In the genomic region with DNA sequence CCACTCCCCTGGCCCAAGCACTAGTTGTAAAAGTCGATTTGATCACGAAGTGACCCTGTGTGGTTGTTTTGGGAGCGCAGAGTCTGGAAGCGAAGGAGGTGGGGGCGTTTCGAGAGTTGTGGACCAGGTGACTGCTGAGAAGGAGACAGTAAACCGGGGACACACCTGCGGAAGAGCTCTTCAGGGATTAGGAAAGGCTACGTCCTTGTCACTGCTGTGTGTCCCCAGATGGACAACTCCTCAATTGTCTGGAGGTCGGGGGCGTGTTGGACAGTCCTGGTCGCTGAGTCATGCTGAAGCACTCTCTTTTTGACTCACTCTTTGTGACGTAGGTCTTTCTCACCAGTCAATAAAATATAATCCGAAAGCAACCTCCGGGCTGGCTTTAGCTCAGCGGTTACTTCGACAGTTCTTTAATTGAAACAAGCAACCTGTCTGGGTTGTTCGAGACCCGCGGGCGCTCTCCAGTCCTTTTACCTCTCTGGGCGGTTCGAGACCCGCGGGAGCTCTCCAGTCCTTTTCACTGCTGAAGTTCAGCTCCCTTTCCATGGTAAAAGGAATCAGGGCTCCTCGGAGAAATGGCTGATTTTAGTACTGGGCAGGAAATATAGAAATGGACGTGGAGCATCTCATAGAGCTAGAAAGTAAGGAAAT, we compare ENCODE assay signal across 8 cellular contexts. TPM values are rescaled to one million over a fixed set of nuclear protein-coding genes. Genes with fewer than 3 reads are reported as not detected.
DNase-seq lines count a peak whose midpoint lies in the region; ATAC-seq and TF ChIP-seq lines count a peak whose summit lies in the region.

No MANE protein-coding gene starts in this region.

- H3K36me3 Mint-ChIP-seq in T-helper 1 cell treated with Interleukin-12 subunit alpha and Interleukin-12 subunit beta and Interleukin-4 antibody, amounts not matched to agents 30 μg/mL and 1 μg/mL, for 36 hours (ENCODE audit: low read depth), result peaks cover 8% of the 10 kb centered on the region
- peaks cover 10% of the 10 kb centered on the region for H3K36me3 Mint-ChIP-seq in progenitor cell of endocrine pancreas (ENCODE audit: insufficient read depth)

- TF ChIP-seq CTCF in progenitor cell of endocrine pancreas (IDR thresholded peaks at IDR 0.05; ENCODE audit: unreplicated experiment) (no peak), upper lobe of right lung (IDR thresholded peaks at IDR 0.05) (no peak)

- H3K27ac ChIP-seq in upper lobe of right lung, result peak overlapping the region; percentile 89

- H3K4me3 ChIP-seq in GM08714 (ENCODE audit: low read length) (peak overlapping the region; percentile 92), upper lobe of right lung (peak overlapping the region; percentile 74)

- H3K4me1 ChIP-seq in upper lobe of right lung, result peaks cover 11% of the 10 kb centered on the region

- H3K27me3 Mint-ChIP-seq in T-helper 1 cell treated with Interleukin-12 subunit alpha and Interleukin-12 subunit beta and Interleukin-4 antibody, amounts not matched to agents 30 μg/mL and 1 μg/mL, for 36 hours (ENCODE audit: low read depth), result peaks cover 9% of the 10 kb centered on the region
- peaks cover 3% of the 10 kb centered on the region for H3K27me3 Mint-ChIP-seq in progenitor cell of endocrine pancreas

- H3K27me3 ChIP-seq in upper lobe of right lung, result no peaks in the 10 kb centered on the region

- peak overlapping the region; percentile 96 for H3K4me3 Mint-ChIP-seq in T-helper 1 cell treated with Interleukin-12 subunit alpha and Interleukin-12 subunit beta and Interleukin-4 antibody, amounts not matched to agents 30 μg/mL and 1 μg/mL, for 36 hours
- H3K4me3 Mint-ChIP-seq in progenitor cell of endocrine pancreas (ENCODE audit: low read depth), result peak overlapping the region; percentile 82

- peaks cover 14% of the 10 kb centered on the region for H3K36me3 ChIP-seq in upper lobe of right lung

- ATAC-seq in HG02678 (IDR thresholded peaks at IDR 0.05; ENCODE audit: unreplicated experiment) (peak; percentile 84), left ventricle myocardium superior (peak; percentile 93), upper lobe of right lung (peak; percentile 96)

- H3K9me3 ChIP-seq in upper lobe of right lung, result no peaks in the 10 kb centered on the region

- intact Hi-C loops in left ventricle myocardium superior (cut with micrococcal nuclease) (no loop called here), upper lobe of right lung (cut with DNase I) (no loop called here)

- peaks cover 16% of the 10 kb centered on the region for H3K4me1 Mint-ChIP-seq in T-helper 1 cell treated with Interleukin-12 subunit alpha and Interleukin-12 subunit beta and Interleukin-4 antibody, amounts not matched to agents 30 μg/mL and 1 μg/mL, for 36 hours (ENCODE audit: low read depth)
- peaks cover 5% of the 10 kb centered on the region for H3K4me1 Mint-ChIP-seq in progenitor cell of endocrine pancreas (ENCODE audit: low read depth)

- H3K9me3 Mint-ChIP-seq in T-helper 1 cell treated with Interleukin-12 subunit alpha and Interleukin-12 subunit beta and Interleukin-4 antibody, amounts not matched to agents 30 μg/mL and 1 μg/mL, for 36 hours, result no peaks in the 10 kb centered on the region
- no peaks in the 10 kb centered on the region for H3K9me3 Mint-ChIP-seq in progenitor cell of endocrine pancreas (ENCODE audit: low read depth)

- peak overlapping the region; percentile 98 for H3K27ac Mint-ChIP-seq in T-helper 1 cell treated with Interleukin-12 subunit alpha and Interleukin-12 subunit beta and Interleukin-4 antibody, amounts not matched to agents 30 μg/mL and 1 μg/mL, for 36 hours
- peak overlapping the region; percentile 99 for H3K27ac Mint-ChIP-seq in progenitor cell of endocrine pancreas

- DNase-seq in NCI-H1417 (lab: John Stamatoyannopoulos, UW) (peak in 2 of 3 experiments; percentile 83 to 95), amygdala (lab: John Stamatoyannopoulos, UW) (peak in 53 of 56 donors; percentile 2 to 92 (median 45)), left ventricle myocardium superior (peak; percentile 88), progenitor cell of endocrine pancreas (ENCODE audit: low spot score, unreplicated experiment) (peak; percentile 77), upper lobe of right lung (peak; percentile 91)

RNA-seq across cellular contexts. Expression of gene ZMAT2, which starts 10.8 kb away (rescaled TPM):
- total RNA-seq in left ventricle myocardium superior (31.4 TPM), progenitor cell of endocrine pancreas (67.6 and 67.7 TPM in 2 replicates), upper lobe of right lung (42.3 TPM)

RNA-seq across cellular contexts. Expression of gene HARS2, which starts 19.8 kb away (rescaled TPM):
- total RNA-seq in left ventricle myocardium superior, result 27.9 TPM
- total RNA-seq in progenitor cell of endocrine pancreas, result 44.7 and 47.5 TPM in 2 replicates
- total RNA-seq in upper lobe of right lung, result 23.1 TPM

RNA-seq across cellular contexts. Expression of gene HARS1, which starts 19.9 kb away (rescaled TPM):
- total RNA-seq in left ventricle myocardium superior (36.7 TPM), progenitor cell of endocrine pancreas (77.7 and 78.9 TPM in 2 replicates), upper lobe of right lung (46.9 TPM)

RNA-seq across cellular contexts. Expression of gene DND1, which starts 37.6 kb away (rescaled TPM):
- total RNA-seq in left ventricle myocardium superior, result 0.67 TPM
- total RNA-seq in progenitor cell of endocrine pancreas, result 3.1 and 4.0 TPM in 2 replicates
- 0.84 TPM for total RNA-seq in upper lobe of right lung

RNA-seq across cellular contexts. Expression of gene WDR55, which starts 46.3 kb away (rescaled TPM):
- total RNA-seq in left ventricle myocardium superior (12.1 TPM), progenitor cell of endocrine pancreas (26.0 and 26.9 TPM in 2 replicates), upper lobe of right lung (23.4 TPM)

Comparison
In these comparisons a context has a peak if more than half of its experiments do, and no peak if none do; other contexts are left out.
1. Peak in every context shown above with its lines: DNase-seq, ATAC-seq, H3K4me3 ChIP-seq and H3K27ac ChIP-seq.